In the genomic region with DNA sequence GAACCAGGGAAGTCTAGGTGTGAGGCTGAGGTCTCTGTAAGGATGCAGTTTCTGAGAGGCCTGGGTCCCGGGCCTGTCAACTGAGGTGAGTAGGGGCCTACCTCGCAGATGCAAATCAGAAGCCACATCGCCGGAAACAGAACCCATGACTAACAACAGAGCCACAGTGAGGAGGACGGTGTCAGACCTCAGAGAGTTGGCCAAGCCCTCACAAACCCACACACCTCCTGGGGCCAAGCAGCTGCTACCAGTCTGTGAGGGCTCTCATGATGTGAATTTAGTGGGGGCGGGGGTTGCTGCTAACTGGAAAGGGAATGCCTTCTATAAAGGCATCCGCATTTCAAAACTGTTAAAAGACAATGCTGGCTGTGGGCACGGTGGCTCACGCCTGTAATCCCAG, we compare ENCODE assay signal across 14 cellular contexts.
A peak's percentile ranks its signal among the peaks of the same experiment; 100 is the strongest.
DNase-seq lines count a peak whose midpoint lies in the region; ATAC-seq and TF ChIP-seq lines count a peak whose summit lies in the region.
"Had no signal": no experiment of that assay in that cellular context is flagged by ENCODE, and none has a peak within 500 bp of the region (broad histone marks: within the 10 kb centered on the region; RNA-seq: fewer than 3 reads in every experiment).

No MANE protein-coding gene starts in this region.

- no peaks in the 10 kb centered on the region for H3K9me3 Mint-ChIP-seq in activated CD8-positive, alpha-beta T cell treated with anti-CD3 and anti-CD28 coated beads for 36 hours
- H3K9me3 Mint-ChIP-seq in activated CD8-positive, alpha-beta T cell treated with anti-CD3 and anti-CD28 coated beads, Interleukin-2, amount 10 ng/mL, durations not matched to agents 7 days and 5 days (ENCODE audit: insufficient read depth) = no peaks in the 10 kb centered on the region
- no peaks in the 10 kb centered on the region for H3K9me3 Mint-ChIP-seq in immature natural killer cell

- no peaks in the 10 kb centered on the region for H3K36me3 Mint-ChIP-seq in activated CD8-positive, alpha-beta T cell treated with anti-CD3 and anti-CD28 coated beads for 36 hours (ENCODE audit: low read depth)
- H3K36me3 Mint-ChIP-seq in activated CD8-positive, alpha-beta T cell treated with anti-CD3 and anti-CD28 coated beads, Interleukin-2, amount 10 ng/mL, durations not matched to agents 7 days and 5 days (ENCODE audit: low read depth) = no peaks in the 10 kb centered on the region
- no peaks in the 10 kb centered on the region for H3K36me3 Mint-ChIP-seq in immature natural killer cell

- no peak for ATAC-seq in activated CD8-positive, alpha-beta T cell treated with anti-CD3 and anti-CD28 coated beads for 36 hours
- ATAC-seq in activated CD8-positive, alpha-beta T cell treated with anti-CD3 and anti-CD28 coated beads, Interleukin-2, amount 10 ng/mL, durations not matched to agents 7 days and 5 days = no peak
- ATAC-seq in stimulated activated naive CD8-positive, alpha-beta T cell treated with anti-CD3 and anti-CD28 coated beads, Interleukin-15, Interleukin-2, amounts not matched to agents 100 U/mL and 50 U/mL, for 24 hours = peak; percentile 45
- ATAC-seq: K562 had no signal

- no peak for TF ChIP-seq CTCF in activated CD8-positive, alpha-beta T cell treated with anti-CD3 and anti-CD28 coated beads for 36 hours (IDR thresholded peaks at IDR 0.05)

- H3K4me3 Mint-ChIP-seq in activated CD8-positive, alpha-beta T cell treated with anti-CD3 and anti-CD28 coated beads for 36 hours = no peak overlapping the region
- H3K4me3 Mint-ChIP-seq in activated CD8-positive, alpha-beta T cell treated with anti-CD3 and anti-CD28 coated beads, Interleukin-2, amount 10 ng/mL, durations not matched to agents 7 days and 5 days = no peak overlapping the region
- H3K4me3 Mint-ChIP-seq in immature natural killer cell = peak overlapping the region in 4 of 5 donors; percentile 6 to 52 (median 32)

- no peaks in the 10 kb centered on the region for H3K4me1 Mint-ChIP-seq in activated CD8-positive, alpha-beta T cell treated with anti-CD3 and anti-CD28 coated beads for 36 hours (ENCODE audit: low read depth)
- peaks cover 4% of the 10 kb centered on the region for H3K4me1 Mint-ChIP-seq in activated CD8-positive, alpha-beta T cell treated with anti-CD3 and anti-CD28 coated beads, Interleukin-2, amount 10 ng/mL, durations not matched to agents 7 days and 5 days (ENCODE audit: low read depth)
- H3K4me1 Mint-ChIP-seq in immature natural killer cell = peaks cover 22 to 24% of the 10 kb centered on the region in 2 donors

- no peaks in the 10 kb centered on the region for H3K27me3 Mint-ChIP-seq in activated CD8-positive, alpha-beta T cell treated with anti-CD3 and anti-CD28 coated beads for 36 hours
- no peaks in the 10 kb centered on the region for H3K27me3 Mint-ChIP-seq in activated CD8-positive, alpha-beta T cell treated with anti-CD3 and anti-CD28 coated beads, Interleukin-2, amount 10 ng/mL, durations not matched to agents 7 days and 5 days (ENCODE audit: low read depth)
- H3K27me3 Mint-ChIP-seq in immature natural killer cell (ENCODE audit: low read depth in 3 of 3) = peaks cover 1 to 2% (median 2%) of the 10 kb centered on the region in 3 donors

- intact Hi-C loops in activated CD8-positive, alpha-beta T cell treated with anti-CD3 and anti-CD28 coated beads for 36 hours (cut with micrococcal nuclease) = no loop called here

- DNase-seq in activated CD8-positive, alpha-beta T cell treated with anti-CD3 and anti-CD28 coated beads for 36 hours = peak; percentile 4
- DNase-seq in activated CD8-positive, alpha-beta T cell treated with anti-CD3 and anti-CD28 coated beads, Interleukin-2, amount 10 ng/mL, durations not matched to agents 7 days and 5 days = no peak
- peak; percentile 26 for DNase-seq in LHCN-M2 (ENCODE audit: low read depth)
- peak; percentile 40 to 48 (median 48) for DNase-seq in immature natural killer cell
- DNase-seq in stimulated activated naive CD8-positive, alpha-beta T cell treated with anti-CD3 and anti-CD28 coated beads, Interleukin-15, Interleukin-2, amounts not matched to agents 100 U/mL and 50 U/mL, for 24 hours = no peak
- DNase-seq in hippocampal formation (lab: John Stamatoyannopoulos, UW) = no peak
- DNase-seq in NCI-H774 (lab: John Stamatoyannopoulos, UW) = no peak
- DNase-seq in LoVo (ENCODE audit: low spot score) = no peak
- DNase-seq: NCI-H1092, NCI-H1694, NCI-H446 treated with DMSO at 0.1 percent for 48 hours, NCI-H748 treated with DMSO at 0.1 percent for 48 hours, SHP77 treated with DMSO at 0.1 percent for 48 hours had no signal

- no peak overlapping the region for H3K27ac Mint-ChIP-seq in activated CD8-positive, alpha-beta T cell treated with anti-CD3 and anti-CD28 coated beads for 36 hours
- no peak overlapping the region for H3K27ac Mint-ChIP-seq in activated CD8-positive, alpha-beta T cell treated with anti-CD3 and anti-CD28 coated beads, Interleukin-2, amount 10 ng/mL, durations not matched to agents 7 days and 5 days
- no peak overlapping the region for H3K27ac Mint-ChIP-seq in immature natural killer cell

- CTCF ChIA-PET in activated CD8-positive, alpha-beta T cell treated with anti-CD3 and anti-CD28 coated beads for 36 hours (lab: Charles Lee) = no interaction called here
- CTCF ChIA-PET in activated CD8-positive, alpha-beta T cell treated with anti-CD3 and anti-CD28 coated beads, Interleukin-2, amount 10 ng/mL, durations not matched to agents 7 days and 5 days (lab: Charles Lee) = no interaction called here

- POLR2A ChIA-PET in activated CD8-positive, alpha-beta T cell treated with anti-CD3 and anti-CD28 coated beads for 36 hours (lab: Charles Lee) = no interaction called here
- POLR2A ChIA-PET in activated CD8-positive, alpha-beta T cell treated with anti-CD3 and anti-CD28 coated beads, Interleukin-2, amount 10 ng/mL, durations not matched to agents 7 days and 5 days (lab: Charles Lee) = no interaction called here

Comparison
In these comparisons a context has a peak if more than half of its experiments do, and no peak if none do; other contexts are left out.
1. DNase-seq: peak in activated CD8-positive, alpha-beta T cell treated with anti-CD3 and anti-CD28 coated beads for 36 hours (single experiment), LHCN-M2 (single experiment) and immature natural killer cell (3 of 3); none in activated CD8-positive, alpha-beta T cell treated with anti-CD3 and anti-CD28 coated beads, Interleukin-2, amount 10 ng/mL, durations not matched to agents 7 days and 5 days (single experiment), stimulated activated naive CD8-positive, alpha-beta T cell treated with anti-CD3 and anti-CD28 coated beads, Interleukin-15, Interleukin-2, amounts not matched to agents 100 U/mL and 50 U/mL, for 24 hours (single experiment), hippocampal formation (0 of 2), NCI-H774 (single experiment) and LoVo (single experiment).
2. H3K4me3 Mint-ChIP-seq: peak in immature natural killer cell (4 of 5); none in activated CD8-positive, alpha-beta T cell treated with anti-CD3 and anti-CD28 coated beads for 36 hours (single experiment) and activated CD8-positive, alpha-beta T cell treated with anti-CD3 and anti-CD28 coated beads, Interleukin-2, amount 10 ng/mL, durations not matched to agents 7 days and 5 days (single experiment).